8 cellular contexts compared by ENCODE assay signal in genomic region chr14:67673451-67673850, GRCh38. TPM values are rescaled to one million over a fixed set of nuclear protein-coding genes. Genes with fewer than 3 reads are reported as not detected.
A peak's percentile ranks its signal among the peaks of the same experiment; 100 is the strongest.
DNase-seq lines count a peak whose midpoint lies in the region; ATAC-seq and TF ChIP-seq lines count a peak whose summit lies in the region.

No MANE protein-coding gene starts in this region.

- no peak for ATAC-seq in HG03571 (IDR thresholded peaks at IDR 0.05; ENCODE audit: unreplicated experiment)

- CTCF ChIA-PET in activated CD4-positive, alpha-beta memory T cell treated with anti-CD3 and anti-CD28 coated beads, Interleukin-2, amount 10 ng/mL, durations not matched to agents 7 days and 5 days (lab: Charles Lee), result interaction anchor here (1.0 to 2.4 kb wide), 8 partner anchors 8 to 314 kb away, joined by 3 to 9 read pairs (median 5); partner anchors contain the start of genes ARG2, ATP6V1D, EIF2S1 and PIGH

- H3K9me3 ChIP-seq in iPS-15b (ENCODE audit: control insufficient read depth, insufficient read depth, low read length), result no peaks in the 10 kb centered on the region
- no peaks in the 10 kb centered on the region for H3K9me3 ChIP-seq in spleen

- H3K9me3 Mint-ChIP-seq in activated CD4-positive, alpha-beta memory T cell treated with anti-CD3 and anti-CD28 coated beads, Interleukin-2, amount 10 ng/mL, durations not matched to agents 7 days and 5 days, result no peaks in the 10 kb centered on the region

- H3K4me1 ChIP-seq in iPS-15b (ENCODE audit: control insufficient read depth, insufficient read depth, low read length), result no peaks in the 10 kb centered on the region
- H3K4me1 ChIP-seq in spleen, result peaks cover 20 to 68% (median 51%) of the 10 kb centered on the region in 6 donors

- no peaks in the 10 kb centered on the region for H3K27me3 Mint-ChIP-seq in activated CD4-positive, alpha-beta memory T cell treated with anti-CD3 and anti-CD28 coated beads, Interleukin-2, amount 10 ng/mL, durations not matched to agents 7 days and 5 days

- H3K4me3 ChIP-seq in HFF-Myc (replicated peaks; ENCODE audit: low read depth, low read length), result peak overlapping the region; percentile 75
- peak overlapping the region; percentile 63 for H3K4me3 ChIP-seq in iPS-15b (ENCODE audit: low read depth, low read length)
- H3K4me3 ChIP-seq in spleen, result peak overlapping the region; percentile 74 to 99 (median 96)
- no peak overlapping the region for H3K4me3 ChIP-seq in lower leg skin (ENCODE audit: low read depth, poor library complexity, severe bottlenecking)

- DNase-seq in HFF-Myc (ENCODE audit: extremely low read depth, low read depth) (no peak), spleen (no peak), lower leg skin (ENCODE audit: low spot score in 2 of 2) (no peak), iPS-NIHi11 (ENCODE audit: low spot score) (no peak), SKM-1 (lab: John Stamatoyannopoulos, UW; ENCODE audit: unreplicated experiment) (no peak)
- DNase-seq in activated CD4-positive, alpha-beta memory T cell treated with anti-CD3 and anti-CD28 coated beads, Interleukin-2, amount 10 ng/mL, durations not matched to agents 7 days and 5 days, result no peak

- no peak overlapping the region for H3K9ac ChIP-seq in iPS-15b (ENCODE audit: low read depth, low read length)

- WGBS in spleen, 5 donors, result 58 to 64% (median 63%) methylated on average over 5 of the region's 5 CpGs
- 29 to 30% methylated on average over 5 of the region's 5 CpGs for WGBS in lower leg skin, 2 donors

- H3K27ac Mint-ChIP-seq in activated CD4-positive, alpha-beta memory T cell treated with anti-CD3 and anti-CD28 coated beads, Interleukin-2, amount 10 ng/mL, durations not matched to agents 7 days and 5 days, result no peak overlapping the region

- H3K27ac ChIP-seq in spleen, result peak overlapping the region in 1 of 8 donors; percentile 96

- peak overlapping the region; percentile 79 for H3K4me3 Mint-ChIP-seq in activated CD4-positive, alpha-beta memory T cell treated with anti-CD3 and anti-CD28 coated beads, Interleukin-2, amount 10 ng/mL, durations not matched to agents 7 days and 5 days

- intact Hi-C loops in spleen (cut with DNase I; ENCODE audit: low total_unique reads), result no loop called here
- intact Hi-C loops in lower leg skin (cut with DNase I; ENCODE audit: low total_unique reads), result no loop called here

- peaks cover 23% of the 10 kb centered on the region for H3K36me3 Mint-ChIP-seq in activated CD4-positive, alpha-beta memory T cell treated with anti-CD3 and anti-CD28 coated beads, Interleukin-2, amount 10 ng/mL, durations not matched to agents 7 days and 5 days (ENCODE audit: low read depth)

- POLR2A ChIA-PET in activated CD4-positive, alpha-beta memory T cell treated with anti-CD3 and anti-CD28 coated beads, Interleukin-2, amount 10 ng/mL, durations not matched to agents 7 days and 5 days (lab: Charles Lee), result interaction anchor here (0.8 to 3.9 kb wide), 7 partner anchors 14 to 314 kb away, joined by 3 to 69 read pairs (median 3); partner anchors contain the start of genes ATP6V1D, EIF2S1, PIGH and RDH11

- TF ChIP-seq CTCF in HFF-Myc (IDR thresholded peaks at IDR 0.05; ENCODE audit: low read depth, low read length, missing control alignments), result no peak
- no peak for TF ChIP-seq CTCF in spleen (IDR thresholded peaks at IDR 0.05 in 8 of 11, conservative IDR thresholded peaks at IDR 0.05 in 3 of 11)
- TF ChIP-seq CTCF in lower leg skin (IDR thresholded peaks at IDR 0.05), result no peak

- no peaks in the 10 kb centered on the region for H3K27me3 ChIP-seq in iPS-15b (ENCODE audit: control insufficient read depth, insufficient read depth, low read length)
- no peaks in the 10 kb centered on the region for H3K27me3 ChIP-seq in spleen (replicated peaks in 1 of 7)

- H3K36me3 ChIP-seq in iPS-15b (ENCODE audit: control insufficient read depth, insufficient read depth, low read length) (peaks cover 3% of the 10 kb centered on the region), spleen (peaks cover 0 to 14% (median 7%) of the 10 kb centered on the region in 6 donors)

- no peak for TF ChIP-seq POLR2A in spleen (IDR thresholded peaks at IDR 0.05)
- no peak for TF ChIP-seq POLR2A in lower leg skin (IDR thresholded peaks at IDR 0.05)

- H3K4me1 Mint-ChIP-seq in activated CD4-positive, alpha-beta memory T cell treated with anti-CD3 and anti-CD28 coated beads, Interleukin-2, amount 10 ng/mL, durations not matched to agents 7 days and 5 days, result peaks cover 37% of the 10 kb centered on the region

RNA-seq across cellular contexts. Expression of gene VTI1B, which starts 1.0 kb away (rescaled TPM):
- total RNA-seq in activated CD4-positive, alpha-beta memory T cell treated with anti-CD3 and anti-CD28 coated beads, Interleukin-2, amount 10 ng/mL, durations not matched to agents 7 days and 5 days, result 10 to 100 TPM; 73.3 to 77.3 TPM
- total RNA-seq in spleen (10 to 100 TPM; 61.5 to 84.1 (median 67.3) TPM), lower leg skin (10 to 100 TPM; 39.9 to 52.6 (median 47.4) TPM)
- 10 to 100 TPM; 42.1 to 58.9 (median 56.6) TPM for polyA plus RNA-seq in spleen

RNA-seq across cellular contexts. Expression of gene RDH11, which starts 22.1 kb away (rescaled TPM):
- 10 to 100 TPM; 56.6 to 60.4 TPM for total RNA-seq in activated CD4-positive, alpha-beta memory T cell treated with anti-CD3 and anti-CD28 coated beads, Interleukin-2, amount 10 ng/mL, durations not matched to agents 7 days and 5 days
- 10 to 100 TPM; 29.6 to 49.9 (median 35.5) TPM for total RNA-seq in spleen
- 10 to 100 TPM; 18.0 to 20.9 (median 18.7) TPM for polyA plus RNA-seq in spleen
- total RNA-seq in lower leg skin, result 10 to 100 TPM; 34.5 to 72.3 (median 49.1) TPM

RNA-seq across cellular contexts. Expression of gene RDH12, which starts 28.2 kb away (rescaled TPM):
- not detected for total RNA-seq in activated CD4-positive, alpha-beta memory T cell treated with anti-CD3 and anti-CD28 coated beads, Interleukin-2, amount 10 ng/mL, durations not matched to agents 7 days and 5 days
- total RNA-seq in spleen (not detected), lower leg skin (100 to 1,000 TPM in 2 of 4 donors, 10 to 100 TPM in 2; 70.4 to 106 (median 87.6) TPM)
- under 1 TPM in 2 of 3 donors, not detected in 1; 0.08 to 0.10 TPM for polyA plus RNA-seq in spleen

RNA-seq across cellular contexts. Expression of gene ARG2, which starts 53.7 kb away (rescaled TPM):
- total RNA-seq in activated CD4-positive, alpha-beta memory T cell treated with anti-CD3 and anti-CD28 coated beads, Interleukin-2, amount 10 ng/mL, durations not matched to agents 7 days and 5 days, result 1 to 10 TPM; 6.8 to 7.7 TPM
- total RNA-seq in spleen, result 1 to 10 TPM in 6 of 7 donors, under 1 TPM in 1; 0.80 to 4.7 (median 1.8) TPM
- 1 to 10 TPM in 1 of 3 donors, under 1 TPM in 2; 0.64 to 1.0 (median 0.82) TPM for polyA plus RNA-seq in spleen
- total RNA-seq in lower leg skin, result 1 to 10 TPM; 3.5 to 6.8 (median 5.2) TPM

Comparison
In these comparisons a context has a peak if more than half of its experiments do, and no peak if none do; other contexts are left out.
1. RNA of gene RDH12, which starts 28.2 kb away (total RNA-seq): 70.4 to 106 TPM in lower leg skin; not detected in spleen and not detected in activated CD4-positive, alpha-beta memory T cell treated with anti-CD3 and anti-CD28 coated beads, Interleukin-2, amount 10 ng/mL, durations not matched to agents 7 days and 5 days; every median in the first group is over 10 times any median in the second.